In the genomic region with DNA sequence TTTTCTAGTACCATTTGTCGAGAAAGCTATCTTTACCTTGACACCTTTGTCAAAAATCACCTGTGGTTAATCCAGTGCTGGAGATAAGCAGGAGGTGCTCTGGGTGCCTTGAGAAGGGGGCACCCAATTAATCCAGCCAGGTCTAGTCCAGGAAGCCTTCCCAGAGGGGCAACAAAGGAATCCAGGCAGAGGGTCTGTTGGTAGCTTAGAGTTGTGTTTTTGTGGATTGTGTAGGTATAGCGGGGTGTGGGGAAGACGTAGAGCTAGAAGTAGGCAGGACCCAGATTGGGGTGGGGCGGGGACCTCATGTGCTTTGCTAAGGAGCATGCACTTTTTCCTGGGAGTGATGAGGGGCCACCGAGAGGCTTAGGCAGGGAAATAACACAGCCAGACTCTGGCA, we compare ENCODE assay signal across 16 cellular contexts. TPM values are rescaled to one million over a fixed set of nuclear protein-coding genes. Genes with fewer than 3 reads are reported as not detected.
DNase-seq lines count a peak whose midpoint lies in the region; ATAC-seq and TF ChIP-seq lines count a peak whose summit lies in the region.
"Had no signal": no experiment of that assay in that cellular context is flagged by ENCODE, and none has a peak within 500 bp of the region (broad histone marks: within the 10 kb centered on the region; RNA-seq: fewer than 3 reads in every experiment).

No MANE protein-coding gene starts in this region.

- TF ChIP-seq POLR2A in stomach (IDR thresholded peaks at IDR 0.05), result no peak

- H3K79me1 ChIP-seq in mesendoderm (ENCODE audit: low read length), result no peaks in the 10 kb centered on the region

- H3K36me3 ChIP-seq in mesendoderm (ENCODE audit: control insufficient read depth, insufficient read depth, low read length) (no peaks in the 10 kb centered on the region), stomach (no peaks in the 10 kb centered on the region)
- H3K36me3 ChIP-seq: BLaER1 treated with 17β-estradiol and CSF1 and Interleukin-3, amounts not matched to agents 10 nM and 100 nM had no signal

- H3K23ac ChIP-seq in mesendoderm (ENCODE audit: low read length), result no peak overlapping the region

- H3K4me3 Mint-ChIP-seq in natural killer cell, result no peak overlapping the region
- H3K4me3 Mint-ChIP-seq in natural killer cell treated with Interleukin-12 subunit alpha and Interleukin-12 subunit beta and Interleukin-15 and Interleukin-18, amount 100 ng/mL, for 72 hours, result no peak overlapping the region
- H3K4me3 Mint-ChIP-seq: B cell; CD8-positive, alpha-beta T cell; HFFc6 had no signal

- ATAC-seq in natural killer cell, result no peak
- no peak for ATAC-seq in natural killer cell treated with Interleukin-12 subunit alpha and Interleukin-12 subunit beta and Interleukin-15 and Interleukin-18, amount 100 ng/mL, for 72 hours
- ATAC-seq: CD8-positive, alpha-beta T cell; HCT116 had no signal

- H2BK15ac ChIP-seq in mesendoderm (replicated peaks; ENCODE audit: low read depth), result no peak overlapping the region

- no peak overlapping the region for H3K27ac ChIP-seq in mesendoderm (ENCODE audit: low read depth, low read length)
- H3K27ac ChIP-seq in stomach, result no peak overlapping the region
- H3K27ac ChIP-seq: BLaER1 treated with 17β-estradiol and CSF1 and Interleukin-3, amounts not matched to agents 10 nM and 100 nM had no signal

- no peak overlapping the region for H2BK5ac ChIP-seq in mesendoderm (ENCODE audit: low read length)

- peaks cover 3 to 6% of the 10 kb centered on the region in 2 donors for H3K27me3 Mint-ChIP-seq in natural killer cell (ENCODE audit: low read depth in 2 of 2)
- H3K27me3 Mint-ChIP-seq in natural killer cell treated with Interleukin-12 subunit alpha and Interleukin-12 subunit beta and Interleukin-15 and Interleukin-18, amount 100 ng/mL, for 72 hours, result peaks cover 0 to 5% of the 10 kb centered on the region in 2 donors

- H3K18ac ChIP-seq in mesendoderm (ENCODE audit: low read length), result no peak overlapping the region

- H3K4me2 ChIP-seq in mesendoderm (ENCODE audit: low read length), result no peak overlapping the region
- H3K4me2 ChIP-seq: BLaER1 treated with 17β-estradiol and CSF1 and Interleukin-3, amounts not matched to agents 10 nM and 100 nM had no signal

- no peak overlapping the region for H3K56ac ChIP-seq in mesendoderm (ENCODE audit: low read length)

- H2BK120ac ChIP-seq in mesendoderm (ENCODE audit: low read depth, low read length), result no peak overlapping the region

- H3K9me3 ChIP-seq in stomach, result no peaks in the 10 kb centered on the region

- H3K9ac ChIP-seq in mesendoderm (ENCODE audit: low read length), result no peak overlapping the region

- no peak overlapping the region for H3K27ac Mint-ChIP-seq in natural killer cell
- H3K27ac Mint-ChIP-seq in natural killer cell treated with Interleukin-12 subunit alpha and Interleukin-12 subunit beta and Interleukin-15 and Interleukin-18, amount 100 ng/mL, for 72 hours, result no peak overlapping the region
- H3K27ac Mint-ChIP-seq: B cell; CD8-positive, alpha-beta T cell; HFFc6 had no signal

- H3K4me1 ChIP-seq in mesendoderm (ENCODE audit: control insufficient read depth, low read depth, low read length) (no peaks in the 10 kb centered on the region), stomach (peaks cover 0 to 14% (median 6%) of the 10 kb centered on the region in 4 donors)

- H3K27me3 ChIP-seq in mesendoderm (ENCODE audit: insufficient read depth, low read length, poor library complexity) (peaks cover 3% of the 10 kb centered on the region), stomach (no peaks in the 10 kb centered on the region)

- no peak overlapping the region for H2AK5ac ChIP-seq in mesendoderm (ENCODE audit: low read length)

- intact Hi-C loops in natural killer cell (cut with micrococcal nuclease) (no loop called here), stomach (cut with DNase I; ENCODE audit: low total_unique reads) (no loop called here)

- no CpG with 5 or more reads among the region's 5 CpGs for WGBS in mesendoderm (ENCODE audit: extremely low coverage, insufficient coverage, low lambda C conversion rate)
- WGBS in stomach, 5 donors, result 73 to 78% (median 73%) methylated on average over 5 of the region's 5 CpGs

- H3K79me2 ChIP-seq in mesendoderm (ENCODE audit: control insufficient read depth, insufficient read depth, low read length), result no peaks in the 10 kb centered on the region

- no peak for TF ChIP-seq CTCF in natural killer cell (IDR thresholded peaks at IDR 0.05)
- no peak for TF ChIP-seq CTCF in stomach (IDR thresholded peaks at IDR 0.05)
- no peak for TF ChIP-seq CTCF in foreskin fibroblast (IDR thresholded peaks at IDR 0.05; ENCODE audit: low read depth, low read length)

- H3K4ac ChIP-seq in mesendoderm (ENCODE audit: low read depth, low read length), result no peak overlapping the region

- H3K4me3 ChIP-seq in mesendoderm (ENCODE audit: low read length), result no peak overlapping the region
- no peak overlapping the region for H3K4me3 ChIP-seq in stomach
- H3K4me3 ChIP-seq in foreskin fibroblast (ENCODE audit: low read depth in 1 of 2, low read length in 2 of 2), result no peak overlapping the region
- H3K4me3 ChIP-seq: BLaER1 treated with 17β-estradiol and CSF1 and Interleukin-3, amounts not matched to agents 10 nM and 100 nM had no signal

- H4K5ac ChIP-seq in mesendoderm (ENCODE audit: low read length), result no peak overlapping the region

- no peak overlapping the region for H4K8ac ChIP-seq in mesendoderm (ENCODE audit: low read depth, low read length)

- TF ChIP-seq EP300 in stomach (IDR thresholded peaks at IDR 0.05), result no peak

- no peaks in the 10 kb centered on the region for H3K9me3 Mint-ChIP-seq in natural killer cell
- H3K9me3 Mint-ChIP-seq in natural killer cell treated with Interleukin-12 subunit alpha and Interleukin-12 subunit beta and Interleukin-15 and Interleukin-18, amount 100 ng/mL, for 72 hours, result no peaks in the 10 kb centered on the region
- H3K9me3 Mint-ChIP-seq: CD8-positive, alpha-beta T cell; HFFc6 had no signal

- H3K4me1 Mint-ChIP-seq in natural killer cell, result peaks cover 7 to 14% of the 10 kb centered on the region in 2 donors
- peaks cover 0 to 13% of the 10 kb centered on the region in 2 donors for H3K4me1 Mint-ChIP-seq in natural killer cell treated with Interleukin-12 subunit alpha and Interleukin-12 subunit beta and Interleukin-15 and Interleukin-18, amount 100 ng/mL, for 72 hours (ENCODE audit: low read depth in 2 of 2)

- H3K36me3 Mint-ChIP-seq in natural killer cell, result no peaks in the 10 kb centered on the region
- no peaks in the 10 kb centered on the region for H3K36me3 Mint-ChIP-seq in natural killer cell treated with Interleukin-12 subunit alpha and Interleukin-12 subunit beta and Interleukin-15 and Interleukin-18, amount 100 ng/mL, for 72 hours
- H3K36me3 Mint-ChIP-seq: CD8-positive, alpha-beta T cell had no signal

- DNase-seq in natural killer cell (peak; percentile 3), mesendoderm (peak; percentile 37), stomach (peak; percentile 9), NCI-H1048 (lab: John Stamatoyannopoulos, UW) (no peak), foreskin fibroblast (no peak)
- no peak for DNase-seq in natural killer cell treated with Interleukin-12 subunit alpha and Interleukin-12 subunit beta and Interleukin-15 and Interleukin-18, amount 100 ng/mL, for 72 hours (ENCODE audit: low spot score)
- DNase-seq: Calu3; CD8-positive, alpha-beta T cell; DMS79 treated with DMSO at 0.1 percent for 48 hours; GF-D8; GOT3; H7; HFFc6 had no signal

RNA-seq across cellular contexts. Expression of a gene that starts 6.0 kb away (rescaled TPM):
- total RNA-seq in natural killer cell (1 to 10 TPM; 2.2 to 2.3 (median 2.2) TPM), stomach (100 to 1,000 TPM in 1 of 5 donors, 10 to 100 TPM in 1, 1 to 10 TPM in 3; 1.2 to 125 (median 9.2) TPM)
- total RNA-seq in natural killer cell treated with Interleukin-12 subunit alpha and Interleukin-12 subunit beta and Interleukin-15 and Interleukin-18, amount 100 ng/mL, for 72 hours, result 1 to 10 TPM; 1.4 to 1.5 TPM
- 0.03 TPM for polyA plus RNA-seq in mesendoderm (2013, experiment 1 of 2)
- 0.01 TPM for polyA plus RNA-seq in mesendoderm (2013, experiment 2 of 2)
- 1 to 10 TPM; 3.0 to 5.6 (median 4.1) TPM for polyA plus RNA-seq in stomach
- total RNA-seq: CD8-positive, alpha-beta T cell had no signal

RNA-seq across cellular contexts. Expression of a gene that starts 32.3 kb away (rescaled TPM):
- total RNA-seq in natural killer cell (10 to 100 TPM; 32.3 to 44.1 (median 37.5) TPM), stomach (10 to 100 TPM; 15.4 to 45.4 (median 32.1) TPM)
- 10 to 100 TPM; 78.1 to 82.8 TPM for total RNA-seq in natural killer cell treated with Interleukin-12 subunit alpha and Interleukin-12 subunit beta and Interleukin-15 and Interleukin-18, amount 100 ng/mL, for 72 hours
- polyA plus RNA-seq in mesendoderm (2013, experiment 1 of 2), result 66.1 TPM
- polyA plus RNA-seq in mesendoderm (2013, experiment 2 of 2), result 65.5 TPM
- polyA plus RNA-seq in stomach, result 10 to 100 TPM; 37.4 to 52.5 (median 49.2) TPM

RNA-seq across cellular contexts. Expression of a gene that starts 55.0 kb away (rescaled TPM):
- total RNA-seq in natural killer cell (1 to 10 TPM; 2.4 to 4.3 (median 4.0) TPM), stomach (1 to 10 TPM in 3 of 5 donors, under 1 TPM in 2; 0.45 to 4.4 (median 3.5) TPM)
- total RNA-seq in natural killer cell treated with Interleukin-12 subunit alpha and Interleukin-12 subunit beta and Interleukin-15 and Interleukin-18, amount 100 ng/mL, for 72 hours, result 1 to 10 TPM; 2.1 to 3.7 TPM
- polyA plus RNA-seq in mesendoderm (2013, experiment 1 of 2), result 0.95 TPM
- 0.73 TPM for polyA plus RNA-seq in mesendoderm (2013, experiment 2 of 2)
- 1 to 10 TPM in 2 of 3 donors, under 1 TPM in 1; 0.76 to 1.8 (median 1.3) TPM for polyA plus RNA-seq in stomach

Comparison
In these comparisons a context has a peak if more than half of its experiments do, and no peak if none do; other contexts are left out.
1. DNase-seq: peak in natural killer cell (single experiment), mesendoderm (single experiment) and stomach (single experiment); none in natural killer cell treated with Interleukin-12 subunit alpha and Interleukin-12 subunit beta and Interleukin-15 and Interleukin-18, amount 100 ng/mL, for 72 hours (single experiment), NCI-H1048 (single experiment) and foreskin fibroblast (0 of 2).